ENCODE assay signal across 1 cellular context in genomic region chr1:172530000-172530399, GRCh38.
TF ChIP-seq lines count a peak whose summit lies in the region.

No MANE protein-coding gene starts in this region.

TF ChIP-seq in HepG2, 621 proteins besides CTCF, POLR2A, EP300 and RAD21 (continued from another document):
- TF ChIP-seq, protein P1, sequence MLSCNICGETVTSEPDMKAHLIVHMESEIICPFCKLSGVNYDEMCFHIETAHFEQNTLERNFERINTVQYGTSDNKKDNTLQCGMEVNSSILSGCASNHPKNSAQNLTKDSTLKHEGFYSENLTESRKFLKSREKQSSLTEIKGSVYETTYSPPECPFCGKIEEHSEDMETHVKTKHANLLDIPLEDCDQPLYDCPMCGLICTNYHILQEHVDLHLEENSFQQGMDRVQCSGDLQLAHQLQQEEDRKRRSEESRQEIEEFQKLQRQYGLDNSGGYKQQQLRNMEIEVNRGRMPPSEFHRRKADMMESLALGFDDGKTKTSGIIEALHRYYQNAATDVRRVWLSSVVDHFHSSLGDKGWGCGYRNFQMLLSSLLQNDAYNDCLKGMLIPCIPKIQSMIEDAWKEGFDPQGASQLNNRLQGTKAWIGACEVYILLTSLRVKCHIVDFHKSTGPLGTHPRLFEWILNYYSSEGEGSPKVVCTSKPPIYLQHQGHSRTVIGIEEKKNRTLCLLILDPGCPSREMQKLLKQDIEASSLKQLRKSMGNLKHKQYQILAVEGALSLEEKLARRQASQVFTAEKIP (CRISPR knock-in tag; IDR thresholded peaks at IDR 0.05; ENCODE audit: borderline replicate concordance) = no peak
- TF ChIP-seq RFX5 (IDR thresholded peaks at IDR 0.05; ENCODE audit: low read depth, low read length) (no peak), ZFX (CRISPR knock-in tag; IDR thresholded peaks at IDR 0.05; ENCODE audit: low read depth) (no peak), ELF3 (CRISPR knock-in tag; IDR thresholded peaks at IDR 0.05) (no peak), KLF9 (CRISPR knock-in tag; IDR thresholded peaks at IDR 0.05; ENCODE audit: low read depth) (no peak), RXRA (CRISPR knock-in tag; IDR thresholded peaks at IDR 0.05) (no peak), TP53 (CRISPR knock-in tag; conservative IDR thresholded peaks at IDR 0.05) (no peak), ZMYM4 (CRISPR knock-in tag; IDR thresholded peaks at IDR 0.05) (no peak), ZNF772 (CRISPR knock-in tag; IDR thresholded peaks at IDR 0.05) (no peak)
- TF ChIP-seq, protein P2, sequence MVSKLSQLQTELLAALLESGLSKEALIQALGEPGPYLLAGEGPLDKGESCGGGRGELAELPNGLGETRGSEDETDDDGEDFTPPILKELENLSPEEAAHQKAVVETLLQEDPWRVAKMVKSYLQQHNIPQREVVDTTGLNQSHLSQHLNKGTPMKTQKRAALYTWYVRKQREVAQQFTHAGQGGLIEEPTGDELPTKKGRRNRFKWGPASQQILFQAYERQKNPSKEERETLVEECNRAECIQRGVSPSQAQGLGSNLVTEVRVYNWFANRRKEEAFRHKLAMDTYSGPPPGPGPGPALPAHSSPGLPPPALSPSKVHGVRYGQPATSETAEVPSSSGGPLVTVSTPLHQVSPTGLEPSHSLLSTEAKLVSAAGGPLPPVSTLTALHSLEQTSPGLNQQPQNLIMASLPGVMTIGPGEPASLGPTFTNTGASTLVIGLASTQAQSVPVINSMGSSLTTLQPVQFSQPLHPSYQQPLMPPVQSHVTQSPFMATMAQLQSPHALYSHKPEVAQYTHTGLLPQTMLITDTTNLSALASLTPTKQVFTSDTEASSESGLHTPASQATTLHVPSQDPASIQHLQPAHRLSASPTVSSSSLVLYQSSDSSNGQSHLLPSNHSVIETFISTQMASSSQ (IDR thresholded peaks at IDR 0.05; ENCODE audit: low read depth) = no peak
- TF ChIP-seq, protein P2 (CRISPR knock-in tag; IDR thresholded peaks at IDR 0.05; ENCODE audit: borderline replicate concordance) = no peak
- TF ChIP-seq, protein P3, sequence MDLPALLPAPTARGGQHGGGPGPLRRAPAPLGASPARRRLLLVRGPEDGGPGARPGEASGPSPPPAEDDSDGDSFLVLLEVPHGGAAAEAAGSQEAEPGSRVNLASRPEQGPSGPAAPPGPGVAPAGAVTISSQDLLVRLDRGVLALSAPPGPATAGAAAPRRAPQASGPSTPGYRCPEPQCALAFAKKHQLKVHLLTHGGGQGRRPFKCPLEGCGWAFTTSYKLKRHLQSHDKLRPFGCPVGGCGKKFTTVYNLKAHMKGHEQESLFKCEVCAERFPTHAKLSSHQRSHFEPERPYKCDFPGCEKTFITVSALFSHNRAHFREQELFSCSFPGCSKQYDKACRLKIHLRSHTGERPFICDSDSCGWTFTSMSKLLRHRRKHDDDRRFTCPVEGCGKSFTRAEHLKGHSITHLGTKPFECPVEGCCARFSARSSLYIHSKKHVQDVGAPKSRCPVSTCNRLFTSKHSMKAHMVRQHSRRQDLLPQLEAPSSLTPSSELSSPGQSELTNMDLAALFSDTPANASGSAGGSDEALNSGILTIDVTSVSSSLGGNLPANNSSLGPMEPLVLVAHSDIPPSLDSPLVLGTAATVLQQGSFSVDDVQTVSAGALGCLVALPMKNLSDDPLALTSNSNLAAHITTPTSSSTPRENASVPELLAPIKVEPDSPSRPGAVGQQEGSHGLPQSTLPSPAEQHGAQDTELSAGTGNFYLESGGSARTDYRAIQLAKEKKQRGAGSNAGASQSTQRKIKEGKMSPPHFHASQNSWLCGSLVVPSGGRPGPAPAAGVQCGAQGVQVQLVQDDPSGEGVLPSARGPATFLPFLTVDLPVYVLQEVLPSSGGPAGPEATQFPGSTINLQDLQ (CRISPR knock-in tag; IDR thresholded peaks at IDR 0.05) = no peak
